8 cellular contexts compared by ENCODE assay signal in genomic region chr14:91418387-91419043, GRCh38. TPM values are rescaled to one million over a fixed set of nuclear protein-coding genes. Genes with fewer than 3 reads are reported as not detected.
A peak's percentile ranks its signal among the peaks of the same experiment; 100 is the strongest.
DNase-seq lines count a peak whose midpoint lies in the region; TF ChIP-seq lines count a peak whose summit lies in the region.

No MANE protein-coding gene starts in this region.

- no CpG with 5 or more reads among the region's 42 CpGs for WGBS in H9 (ENCODE audit: extremely low coverage, insufficient read length, low lambda C conversion rate)
- 5 to 11% methylated on average over 13 to 42 of the region's 42 CpGs for WGBS in endodermal cell (ENCODE audit: insufficient coverage in 1 of 2, insufficient read length in 1 of 2), 2 experiments

- peaks cover 9% of the 10 kb centered on the region for H3K23me2 ChIP-seq in H9 (ENCODE audit: insufficient read length, low read depth, low read length, poor library complexity, severe bottlenecking)

- intact Hi-C loops in Caco-2 (cut with micrococcal nuclease; ENCODE audit: unreplicated experiment): loop anchor here (1.0 to 5.0 kb wide), 2 partner anchors 56 to 95 kb away; no protein-coding TSS in a partner anchor

- CTCF ChIA-PET in Caco-2 (lab: Charles Lee): interaction anchor here (0.8 to 2.1 kb wide), 4 partner anchors 9 to 94 kb away, joined by 3 to 19 read pairs (median 4); no protein-coding TSS in a partner anchor

- H3K36me3 Mint-ChIP-seq in Caco-2 (ENCODE audit: insufficient read depth, unreplicated experiment) (peaks cover 22% of the 10 kb centered on the region), H9 (ENCODE audit: insufficient read depth in 1 of 3, low read depth in 3 of 3) (peaks cover 2 to 12% (median 3%) of the 10 kb centered on the region in 3 experiments; a peak in 5 of 7 replicates), endodermal cell (ENCODE audit: low read depth) (peaks cover 15% of the 10 kb centered on the region)

- peak overlapping the region; percentile 89 for H3K4me3 Mint-ChIP-seq in Caco-2 (ENCODE audit: unreplicated experiment)
- peak overlapping the region; percentile 57 to 68 for H3K4me3 Mint-ChIP-seq in H9
- H3K4me3 Mint-ChIP-seq in endodermal cell: peak overlapping the region; percentile 50

- TF ChIP-seq CTCF in Caco-2 (IDR thresholded peaks at IDR 0.05; ENCODE audit: insufficient read depth in 1 of 2, low read depth in 1 of 2, low read length in 1 of 2, severe bottlenecking in 1 of 2, unreplicated experiment in 1 of 2) (peak; percentile 92 to 95), H9 (conservative IDR thresholded peaks at IDR 0.05) (peak; percentile 96), endodermal cell (conservative IDR thresholded peaks at IDR 0.05) (peak; percentile 93)

- H3K4ac ChIP-seq in H9 (ENCODE audit: low read depth, low read length): no peak overlapping the region

- H3K9me3 ChIP-seq in Caco-2 (no peaks in the 10 kb centered on the region), H9 (ENCODE audit: control insufficient read depth, low read depth, low read length) (no peaks in the 10 kb centered on the region), endodermal cell (ENCODE audit: control insufficient read depth, low read length) (no peaks in the 10 kb centered on the region)

- BruUV-seq in Caco-2 (replicated peaks; lab: Mats Ljungman, UMichigan): no TSS peak

- POLR2A ChIA-PET in Caco-2 (lab: Charles Lee): interaction anchor here (0.5 to 1.0 kb wide), 3 partner anchors 9 to 358 kb away, joined by 3 to 4 read pairs (median 3); partner anchors contain the start of gene RPS6KA5

- H2BK12ac ChIP-seq in H9 (ENCODE audit: insufficient read length, low read depth, low read length): no peak overlapping the region

- peak overlapping the region; percentile 17 for H3K18ac ChIP-seq in H9 (ENCODE audit: insufficient read length, low read depth, low read length)

- H4K8ac ChIP-seq in H9 (replicated peaks; ENCODE audit: insufficient read length, low read depth, low read length): no peak overlapping the region

- no peaks in the 10 kb centered on the region for H3K79me2 ChIP-seq in H9 (ENCODE audit: insufficient read depth, low read length)

- H3K27ac Mint-ChIP-seq in Caco-2 (ENCODE audit: unreplicated experiment): peak overlapping the region; percentile 44
- H3K27ac Mint-ChIP-seq in H9: peak overlapping the region in 1 of 3 experiments; percentile 85; a peak in 1 of 7 replicates
- peak overlapping the region; percentile 35 for H3K27ac Mint-ChIP-seq in endodermal cell

- H3K14ac ChIP-seq in H9 (ENCODE audit: insufficient read depth, low read length): peak overlapping the region; percentile 72; the same call in 1 of the 2 replicates

- H3K9ac ChIP-seq in H9 (ENCODE audit: extremely low read depth, insufficient read length, low read length) (no peak overlapping the region), endodermal cell (ENCODE audit: extremely low read depth, low read length, poor library complexity, severe bottlenecking) (no peak overlapping the region)

- peak overlapping the region; percentile 83 for H3K4me3 ChIP-seq in Caco-2 (ENCODE audit: low read depth, low read length)
- H3K4me3 ChIP-seq in endodermal cell (ENCODE audit: low read length): peak overlapping the region; percentile 60

- H3K56ac ChIP-seq in H9 (ENCODE audit: insufficient read length, low read depth, low read length): no peak overlapping the region

- H2BK120ac ChIP-seq in H9 (ENCODE audit: low read depth, low read length, poor library complexity, severe bottlenecking): no peak overlapping the region

- H3K4me1 ChIP-seq in Caco-2 (peaks cover 40% of the 10 kb centered on the region), H9 (ENCODE audit: insufficient read depth, low read length) (peaks cover 9% of the 10 kb centered on the region; the same call in 1 of the 2 replicates), endodermal cell (ENCODE audit: control insufficient read depth, insufficient read depth, low read length) (peaks cover 4% of the 10 kb centered on the region)

- no peaks in the 10 kb centered on the region for H3K27me3 Mint-ChIP-seq in Caco-2 (ENCODE audit: insufficient read depth, unreplicated experiment)
- peaks cover 3% of the 10 kb centered on the region for H3K27me3 Mint-ChIP-seq in H9 (ENCODE audit: low read depth)
- no peaks in the 10 kb centered on the region for H3K27me3 Mint-ChIP-seq in endodermal cell (ENCODE audit: insufficient read depth)

- H2BK20ac ChIP-seq in H9 (ENCODE audit: low read depth, low read length, poor library complexity, severe bottlenecking): no peak overlapping the region

- H4K20me1 ChIP-seq in H9 (ENCODE audit: control insufficient read depth, insufficient read depth, insufficient read length): no peaks in the 10 kb centered on the region

- H3K27ac ChIP-seq in H9 (ENCODE audit: insufficient read length, low read depth, low read length) (no peak overlapping the region), endodermal cell (ENCODE audit: low read depth, low read length) (peak overlapping the region; percentile 38)

- H3K27me3 ChIP-seq in Caco-2 (replicated peaks; ENCODE audit: control insufficient read depth, insufficient read depth, low read length) (no peaks in the 10 kb centered on the region), H9 (ENCODE audit: insufficient read depth, low read length) (no peaks in the 10 kb centered on the region), endodermal cell (ENCODE audit: control insufficient read depth, insufficient read depth, low read length, poor library complexity, severe bottlenecking) (no peaks in the 10 kb centered on the region)

- H2BK15ac ChIP-seq in H9 (ENCODE audit: low read depth, low read length): no peak overlapping the region

- no peak overlapping the region for H3K23ac ChIP-seq in H9 (ENCODE audit: insufficient read length, low read depth, low read length)

- H3K9me3 Mint-ChIP-seq in Caco-2 (ENCODE audit: unreplicated experiment) (no peaks in the 10 kb centered on the region), H9 (no peaks in the 10 kb centered on the region), endodermal cell (no peaks in the 10 kb centered on the region)

- no peak overlapping the region for H4K5ac ChIP-seq in H9 (ENCODE audit: insufficient read length, low read depth, low read length)

- H3K4me1 Mint-ChIP-seq in Caco-2 (ENCODE audit: low read depth, unreplicated experiment): peaks cover 23% of the 10 kb centered on the region
- peaks cover 31 to 39% of the 10 kb centered on the region in 2 experiments for H3K4me1 Mint-ChIP-seq in H9
- peaks cover 31% of the 10 kb centered on the region for H3K4me1 Mint-ChIP-seq in endodermal cell

- DNase-seq in Caco-2 (peak; percentile 86 to 88), H9 (peak; percentile 83), NCI-H446 treated with DMSO at 0.1 percent for 48 hours (lab: John Stamatoyannopoulos, UW) (peak; percentile 31), endodermal cell (peak; percentile 93), midbrain (lab: John Stamatoyannopoulos, UW) (peak; percentile 59), HuH-7 (ENCODE audit: low spot score) (no peak)
- DNase-seq in activated CD8-positive, alpha-beta memory T cell treated with anti-CD3 and anti-CD28 coated beads for 4 hours (ENCODE audit: low read depth in 2 of 2): peak; percentile 66 to 70
- DNase-seq in stimulated activated CD8-positive, alpha-beta memory T cell treated with anti-CD3 and anti-CD28 coated beads, Interleukin-2, amount 100 ng/mL, for 48 hours (ENCODE audit: low read depth in 2 of 2): peak; percentile 65 to 80

- peak overlapping the region; percentile 17 for H3K4me2 ChIP-seq in H9 (ENCODE audit: insufficient read depth, insufficient read length, low read length)

- H2AK5ac ChIP-seq in H9 (ENCODE audit: insufficient read length, low read length): no peak overlapping the region

- H3K36me3 ChIP-seq in Caco-2 (ENCODE audit: control insufficient read depth, insufficient read depth, low read length) (peaks cover 3% of the 10 kb centered on the region; the same call in 1 of the 2 replicates), endodermal cell (ENCODE audit: control insufficient read depth, insufficient read depth, low read length) (no peaks in the 10 kb centered on the region)

- H2AFZ ChIP-seq in H9 (ENCODE audit: low read length): no peak overlapping the region

- H3T11ph ChIP-seq in H9 (ENCODE audit: low read length): no peak overlapping the region

- no peak overlapping the region for H2BK5ac ChIP-seq in H9 (ENCODE audit: insufficient read length, low read length)

- H4K91ac ChIP-seq in H9 (ENCODE audit: insufficient read length, low read depth, low read length): no peak overlapping the region

- no peaks in the 10 kb centered on the region for H3K79me1 ChIP-seq in H9 (ENCODE audit: insufficient read depth, low read depth, low read length, poor library complexity, severe bottlenecking)

RNA-seq across cellular contexts. Expression of gene CCDC88C, which starts 0.9 kb away (rescaled TPM):
- total RNA-seq in Caco-2 (2022) (26.9 and 29.8 TPM in 2 replicates), H9 (2021) (46.6 and 52.4 TPM in 2 replicates), endodermal cell (10 to 100 TPM; 50.0 to 50.5 TPM)
- 26.5 TPM for polyA plus RNA-seq in endodermal cell (2013, experiment 1 of 2)
- 22.2 TPM for polyA plus RNA-seq in endodermal cell (2013, experiment 2 of 2)
